ENCODE assay signal across 11 cellular contexts in the genomic region with DNA sequence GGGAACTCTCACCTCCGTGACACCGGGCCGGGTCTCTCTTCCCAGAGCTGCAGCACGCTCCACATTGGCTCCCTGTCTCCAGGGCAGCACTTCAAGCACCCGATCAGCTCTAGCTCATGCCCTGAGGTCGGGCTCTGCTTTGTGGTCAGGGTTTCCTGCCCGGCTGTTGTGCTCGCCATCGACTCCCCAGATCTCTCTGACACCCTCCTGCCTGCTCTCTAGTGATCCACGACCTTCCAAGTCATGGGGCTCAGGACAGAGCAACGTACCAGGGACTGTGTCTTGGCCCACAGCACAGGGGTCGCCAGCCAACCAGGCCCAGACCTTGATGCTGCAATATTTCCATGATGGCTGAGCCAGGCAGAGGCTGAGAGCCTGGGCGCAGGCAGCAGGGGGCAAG. TPM values are rescaled to one million over a fixed set of nuclear protein-coding genes. Genes with fewer than 3 reads are reported as not detected.
DNase-seq lines count a peak whose midpoint lies in the region; ATAC-seq and TF ChIP-seq lines count a peak whose summit lies in the region.
"Had no signal": no experiment of that assay in that cellular context is flagged by ENCODE, and none has a peak within 500 bp of the region (broad histone marks: within the 10 kb centered on the region; RNA-seq: fewer than 3 reads in every experiment).

No MANE protein-coding gene starts in this region.

- H3K36me3 Mint-ChIP-seq in activated CD8-positive, alpha-beta memory T cell treated with anti-CD3 and anti-CD28 coated beads, Interleukin-2, amount 10 ng/mL, durations not matched to agents 7 days and 5 days, result peaks cover 29% of the 10 kb centered on the region
- H3K36me3 Mint-ChIP-seq in T-helper 17 cell (ENCODE audit: low read depth), result peaks cover 2% of the 10 kb centered on the region

- CTCF ChIA-PET in activated CD8-positive, alpha-beta memory T cell treated with anti-CD3 and anti-CD28 coated beads, Interleukin-2, amount 10 ng/mL, durations not matched to agents 7 days and 5 days (lab: Charles Lee), result interaction anchor here (0.7 to 8.2 kb wide), 11 partner anchors 12 to 168 kb away, joined by 3 to 208 read pairs (median 8); a partner anchor contains a TSS

- no peak overlapping the region for H3K9ac ChIP-seq in colonic mucosa (ENCODE audit: low read depth in 2 of 2, low read length in 2 of 2)

- intact Hi-C loops in spleen (cut with DNase I; ENCODE audit: low total_unique reads), result loop anchor here (5.0 kb wide), 1 partner anchor 157 kb away; no protein-coding TSS in a partner anchor
- intact Hi-C loops in colonic mucosa (cut with DNase I), result no loop called here

- TF ChIP-seq CTCF in spleen (IDR thresholded peaks at IDR 0.05 in 8 of 11, conservative IDR thresholded peaks at IDR 0.05 in 3 of 11), result no peak
- TF ChIP-seq CTCF in colonic mucosa (IDR thresholded peaks at IDR 0.05), result no peak

- no peaks in the 10 kb centered on the region for H3K27me3 ChIP-seq in effector memory CD4-positive, alpha-beta T cell (replicated peaks; ENCODE audit: control insufficient read depth, insufficient read depth, low read length, poor library complexity, severe bottlenecking)
- H3K27me3 ChIP-seq in spleen (replicated peaks in 1 of 7) (no peaks in the 10 kb centered on the region), colonic mucosa (no peaks in the 10 kb centered on the region)
- H3K27me3 ChIP-seq: ascending aorta had no signal

- H3K9me3 ChIP-seq in T-helper 17 cell (ENCODE audit: control insufficient read depth, low read length, poor library complexity, severe bottlenecking), result no peaks in the 10 kb centered on the region
- H3K9me3 ChIP-seq in effector memory CD4-positive, alpha-beta T cell (ENCODE audit: control insufficient read depth, low read length), result no peaks in the 10 kb centered on the region
- H3K9me3 ChIP-seq in spleen, result no peaks in the 10 kb centered on the region
- no peaks in the 10 kb centered on the region for H3K9me3 ChIP-seq in colonic mucosa
- H3K9me3 ChIP-seq: ascending aorta had no signal

- H3K36me3 ChIP-seq in effector memory CD4-positive, alpha-beta T cell (ENCODE audit: control insufficient read depth, insufficient read depth, low read length), result peaks cover 47% of the 10 kb centered on the region
- H3K36me3 ChIP-seq in spleen, result peaks cover 0 to 88% (median 54%) of the 10 kb centered on the region in 6 donors
- peaks cover 15% of the 10 kb centered on the region for H3K36me3 ChIP-seq in colonic mucosa

- no peaks in the 10 kb centered on the region for H3K27me3 Mint-ChIP-seq in activated CD8-positive, alpha-beta memory T cell treated with anti-CD3 and anti-CD28 coated beads, Interleukin-2, amount 10 ng/mL, durations not matched to agents 7 days and 5 days
- H3K27me3 Mint-ChIP-seq in T-helper 17 cell, result no peaks in the 10 kb centered on the region

- H3K4me3 ChIP-seq in effector memory CD4-positive, alpha-beta T cell (ENCODE audit: insufficient read depth, low read depth, low read length, poor library complexity, severe bottlenecking), result no peak overlapping the region
- H3K4me3 ChIP-seq in spleen, result no peak overlapping the region
- no peak overlapping the region for H3K4me3 ChIP-seq in colonic mucosa
- H3K4me3 ChIP-seq: ascending aorta had no signal

- DNase-seq in activated CD8-positive, alpha-beta memory T cell treated with anti-CD3 and anti-CD28 coated beads, Interleukin-2, amount 10 ng/mL, durations not matched to agents 7 days and 5 days, result peak; percentile 76
- no peak for DNase-seq in activated CD8-positive, alpha-beta memory T cell treated with anti-CD3 and anti-CD28 coated beads for 24 hours
- DNase-seq in T-helper 17 cell (no peak), spleen (peak; percentile 72), NOMO-1 treated with dmso at 0.1 percent for 144 hours (lab: John Stamatoyannopoulos, UW; ENCODE audit: unreplicated experiment) (no peak), colonic mucosa (no peak)
- no peak for DNase-seq in effector memory CD4-positive, alpha-beta T cell
- DNase-seq: SIG-M5 had no signal

- H3K9me3 Mint-ChIP-seq in activated CD8-positive, alpha-beta memory T cell treated with anti-CD3 and anti-CD28 coated beads, Interleukin-2, amount 10 ng/mL, durations not matched to agents 7 days and 5 days (ENCODE audit: low read depth), result no peaks in the 10 kb centered on the region

- H3K4me1 ChIP-seq in effector memory CD4-positive, alpha-beta T cell (ENCODE audit: control insufficient read depth, insufficient read depth, low read length, poor library complexity, severe bottlenecking), result peaks cover 20% of the 10 kb centered on the region
- H3K4me1 ChIP-seq in spleen (peaks cover 14 to 47% (median 24%) of the 10 kb centered on the region in 6 donors), colonic mucosa (no peaks in the 10 kb centered on the region)
- H3K4me1 ChIP-seq: ascending aorta had no signal

- no peak for TF ChIP-seq POLR2A in spleen (IDR thresholded peaks at IDR 0.05)

- WGBS in spleen, 5 donors, result 34 to 77% (median 42%) methylated on average over 13 of the region's 13 CpGs

- H3K27ac Mint-ChIP-seq in activated CD8-positive, alpha-beta memory T cell treated with anti-CD3 and anti-CD28 coated beads, Interleukin-2, amount 10 ng/mL, durations not matched to agents 7 days and 5 days, result peak overlapping the region; percentile 85
- H3K27ac Mint-ChIP-seq in T-helper 17 cell, result peak overlapping the region; percentile 92

- H3K4me3 Mint-ChIP-seq in activated CD8-positive, alpha-beta memory T cell treated with anti-CD3 and anti-CD28 coated beads, Interleukin-2, amount 10 ng/mL, durations not matched to agents 7 days and 5 days, result no peak overlapping the region
- H3K4me3 Mint-ChIP-seq in T-helper 17 cell, result no peak overlapping the region

- peak overlapping the region; percentile 39 for H3K27ac ChIP-seq in effector memory CD4-positive, alpha-beta T cell (ENCODE audit: insufficient read depth, low read length, poor library complexity, severe bottlenecking)
- H3K27ac ChIP-seq in spleen (peak overlapping the region in 6 of 8 donors; percentile 20 to 74 (median 51)), colonic mucosa (no peak overlapping the region)
- H3K27ac ChIP-seq: ascending aorta had no signal

- peaks cover 51% of the 10 kb centered on the region for H3K4me1 Mint-ChIP-seq in activated CD8-positive, alpha-beta memory T cell treated with anti-CD3 and anti-CD28 coated beads, Interleukin-2, amount 10 ng/mL, durations not matched to agents 7 days and 5 days
- H3K4me1 Mint-ChIP-seq in T-helper 17 cell, result peaks cover 32% of the 10 kb centered on the region

- peak; percentile 64 for ATAC-seq in activated CD8-positive, alpha-beta memory T cell treated with anti-CD3 and anti-CD28 coated beads, Interleukin-2, amount 10 ng/mL, durations not matched to agents 7 days and 5 days
- ATAC-seq in T-helper 17 cell (peak; percentile 13), HG02970 (IDR thresholded peaks at IDR 0.05; ENCODE audit: low FRiP score, unreplicated experiment) (no peak)

RNA-seq across cellular contexts. Expression of a gene that starts 45.1 kb away (rescaled TPM):
- not detected for total RNA-seq in activated CD8-positive, alpha-beta memory T cell treated with anti-CD3 and anti-CD28 coated beads, Interleukin-2, amount 10 ng/mL, durations not matched to agents 7 days and 5 days
- total RNA-seq in T-helper 17 cell (not detected), spleen (not detected), colonic mucosa (1 to 10 TPM; 2.0 to 4.5 TPM)
- not detected for polyA plus RNA-seq in spleen
- total RNA-seq: ascending aorta, M059J had no signal

RNA-seq across cellular contexts. Expression of a gene that starts 59.4 kb away (rescaled TPM):
- 10 to 100 TPM; 26.1 to 29.6 TPM for total RNA-seq in activated CD8-positive, alpha-beta memory T cell treated with anti-CD3 and anti-CD28 coated beads, Interleukin-2, amount 10 ng/mL, durations not matched to agents 7 days and 5 days
- total RNA-seq in T-helper 17 cell (10 to 100 TPM; 16.6 to 21.4 TPM), spleen (10 to 100 TPM; 20.3 to 32.9 (median 25.0) TPM), colonic mucosa (10 to 100 TPM; 20.2 to 29.3 TPM)
- 10 to 100 TPM; 21.1 to 24.2 (median 21.5) TPM for polyA plus RNA-seq in spleen

Comparison
In these comparisons a context has a peak if more than half of its experiments do, and no peak if none do; other contexts are left out.
1. DNase-seq: peak in activated CD8-positive, alpha-beta memory T cell treated with anti-CD3 and anti-CD28 coated beads, Interleukin-2, amount 10 ng/mL, durations not matched to agents 7 days and 5 days (single experiment) and spleen (single experiment); none in activated CD8-positive, alpha-beta memory T cell treated with anti-CD3 and anti-CD28 coated beads for 24 hours (single experiment), T-helper 17 cell (0 of 3), effector memory CD4-positive, alpha-beta T cell (0 of 3), NOMO-1 treated with dmso at 0.1 percent for 144 hours (single experiment) and colonic mucosa (single experiment).